1 cellular context compared by ENCODE assay signal in genomic region chr20:59030911-59031310, GRCh38.
TF ChIP-seq lines count a peak whose summit lies in the region.

No MANE protein-coding gene starts in this region.

TF ChIP-seq in WTC11, 78 proteins besides CTCF, POLR2A, EP300 and RAD21 (continued from another document):
- TF ChIP-seq ZNF425 (CRISPR knock-in tag; conservative IDR thresholded peaks at IDR 0.05) (no peak), MXD4 (CRISPR knock-in tag; IDR thresholded peaks at IDR 0.05; ENCODE audit: borderline replicate concordance) (no peak), STAT6 (CRISPR knock-in tag; conservative IDR thresholded peaks at IDR 0.05; ENCODE audit: low read depth) (no peak), ZNF671 (CRISPR knock-in tag; IDR thresholded peaks at IDR 0.05) (no peak), ZNF138 (CRISPR knock-in tag; conservative IDR thresholded peaks at IDR 0.05) (no peak), ZNF219 (CRISPR knock-in tag; IDR thresholded peaks at IDR 0.05; ENCODE audit: borderline replicate concordance) (no peak)
